Comparison of ENCODE assay signal across 10 cellular contexts in genomic region chr6:141265748-141266647, GRCh38.
DNase-seq lines count a peak whose midpoint lies in the region; ATAC-seq and TF ChIP-seq lines count a peak whose summit lies in the region.
"Had no signal": no experiment of that assay in that cellular context is flagged by ENCODE, and none has a peak within 500 bp of the region (broad histone marks: within the 10 kb centered on the region; RNA-seq: fewer than 3 reads in every experiment).

No MANE protein-coding gene starts in this region.

- BruUV-seq in HCT116 (replicated peaks; lab: Mats Ljungman, UMichigan): no TSS peak

- no peaks in the 10 kb centered on the region for H3K9me2 ChIP-seq in HCT116 (ENCODE audit: insufficient read depth)

- H3K9me3 ChIP-seq in HCT116 (ENCODE audit: control insufficient read depth in 1 of 2, insufficient read depth in 1 of 2, low read depth in 1 of 2, low read length in 2 of 2): no peaks in the 10 kb centered on the region
- no peaks in the 10 kb centered on the region for H3K9me3 ChIP-seq in SJSA1 (replicated peaks)
- H3K9me3 ChIP-seq in fibroblast of lung (ENCODE audit: control insufficient read depth, insufficient read depth, low read depth, low read length): no peaks in the 10 kb centered on the region
- H3K9me3 ChIP-seq in skeletal muscle tissue (ENCODE audit: control insufficient read depth in 3 of 3, low read length in 3 of 3): no peaks in the 10 kb centered on the region

- no peaks in the 10 kb centered on the region for H3K79me2 ChIP-seq in HCT116 (ENCODE audit: insufficient read depth, low read length)
- no peaks in the 10 kb centered on the region for H3K79me2 ChIP-seq in fibroblast of lung (ENCODE audit: control insufficient read depth, insufficient read depth, low read length)

- no peak for TF ChIP-seq CTCF in HCT116 (IDR thresholded peaks at IDR 0.05 in 2 of 3, conservative IDR thresholded peaks at IDR 0.05 in 1 of 3; ENCODE audit: borderline replicate concordance in 1 of 3, insufficient read depth in 1 of 3, low read depth in 2 of 3, low read length in 2 of 3)
- no peak for TF ChIP-seq CTCF in fibroblast of lung (conservative IDR thresholded peaks at IDR 0.05 in 1 of 2, IDR thresholded peaks at IDR 0.05 in 1 of 2; ENCODE audit: low read depth in 1 of 2, low read length in 2 of 2)

- H3K4me3 ChIP-seq in HCT116 (replicated peaks in 1 of 2; ENCODE audit: low read depth in 1 of 2, low read length in 2 of 2) (no peak overlapping the region), SJSA1 (peak overlapping the region; percentile 31), fibroblast of lung (replicated peaks in 1 of 4; ENCODE audit: control extremely low read depth in 1 of 4, insufficient read depth in 1 of 4, low read depth in 3 of 4, low read length in 4 of 4) (peak overlapping the region in 3 of 4 experiments; percentile 26 to 58 (median 45)), skeletal muscle tissue (ENCODE audit: low read length in 3 of 3) (peak overlapping the region; percentile 24 to 61 (median 38))

- H3K27me3 ChIP-seq in HCT116 (ENCODE audit: insufficient read depth, low read length): no peaks in the 10 kb centered on the region
- H3K27me3 ChIP-seq in SJSA1 (replicated peaks): no peaks in the 10 kb centered on the region
- no peaks in the 10 kb centered on the region for H3K27me3 ChIP-seq in fibroblast of lung (ENCODE audit: control insufficient read depth, insufficient read depth, low read length)
- H3K27me3 ChIP-seq in skeletal muscle tissue (ENCODE audit: control insufficient read depth in 3 of 3, insufficient read depth in 3 of 3, low read length in 3 of 3): no peaks in the 10 kb centered on the region

- peak overlapping the region; percentile 32 for H2AFZ ChIP-seq in HCT116 (ENCODE audit: low read depth, low read length, poor library complexity, severe bottlenecking)
- H2AFZ ChIP-seq in fibroblast of lung (ENCODE audit: low read length): peak overlapping the region; percentile 65

- DNase-seq in HCT116 (ENCODE audit: low read depth, low spot score): no peak
- DNase-seq in SJSA1 (ENCODE audit: low read depth in 1 of 2, low spot score in 2 of 2): peak in 1 of 2 experiments; percentile 38
- DNase-seq in fibroblast of lung (ENCODE audit: low read depth in 2 of 2): peak; percentile 14 to 23
- no peak for DNase-seq in NK-92 treated with Interleukin-12 subunit alpha and Interleukin-12 subunit beta, amount 100 ng/mL, for 24 hours (lab: John Stamatoyannopoulos, UW)
- no peak for DNase-seq in erythroblast (lab: John Stamatoyannopoulos, UW)
- no peak for DNase-seq in activated T-cell treated with anti-CD3 and anti-CD28 coated beads, Interleukin-2, amount 50 U/mL, for 1 hour
- DNase-seq: midbrain, NCI-H1417 treated with DMSO at 0.1 percent for 48 hours had no signal

- TF ChIP-seq POLR2A in HCT116 (IDR thresholded peaks at IDR 0.05; ENCODE audit: borderline replicate concordance, extremely low read depth, insufficient read depth, insufficient read length) (no peak), erythroblast (IDR thresholded peaks at IDR 0.05; ENCODE audit: low read length) (no peak)

- H3K27ac ChIP-seq in HCT116 (ENCODE audit: low read depth, low read length) (no peak overlapping the region), SJSA1 (peak overlapping the region; percentile 69), fibroblast of lung (ENCODE audit: insufficient read depth, low read length) (no peak overlapping the region), skeletal muscle tissue (ENCODE audit: low read depth, low read length) (no peak overlapping the region)

- CTCF ChIA-PET in HCT116 (lab: Charles Lee): no interaction called here

- H3K4me1 ChIP-seq in HCT116 (ENCODE audit: control insufficient read depth in 1 of 2, insufficient read depth in 2 of 2, low read length in 2 of 2) (no peaks in the 10 kb centered on the region), SJSA1 (replicated peaks) (peaks cover 6% of the 10 kb centered on the region), fibroblast of lung (ENCODE audit: control insufficient read depth, extremely low read depth, insufficient read depth, low read length) (no peaks in the 10 kb centered on the region), skeletal muscle tissue (ENCODE audit: control insufficient read depth in 3 of 3, insufficient read depth in 3 of 3, low read length in 3 of 3) (peaks cover 0 to 2% (median 0%) of the 10 kb centered on the region in 3 donors)

- RAD21 ChIA-PET in HCT116 (lab: Charles Lee; ENCODE audit: low non-redundant PET in 1 of 2, low total read pairs in 2 of 2, uncharacterized antibody in 2 of 2, unreplicated experiment in 2 of 2): no interaction called here

- no peak for TF ChIP-seq RAD21 in HCT116 (IDR thresholded peaks at IDR 0.05; ENCODE audit: low read depth)

- no peaks in the 10 kb centered on the region for H4K20me1 ChIP-seq in HCT116 (ENCODE audit: insufficient read depth)
- H4K20me1 ChIP-seq in fibroblast of lung (ENCODE audit: control insufficient read depth, extremely low read depth, insufficient read depth, low read length): no peaks in the 10 kb centered on the region

- ATAC-seq in HCT116 (no peak), GM21723 (IDR thresholded peaks at IDR 0.05; ENCODE audit: unreplicated experiment) (no peak)

- H3K4me2 ChIP-seq in HCT116 (ENCODE audit: low read length) (no peak overlapping the region), fibroblast of lung (ENCODE audit: extremely low read depth, insufficient read depth, low read length) (peak overlapping the region; percentile 67)

- H3K36me3 ChIP-seq in HCT116 (ENCODE audit: control insufficient read depth in 1 of 2, insufficient read depth in 2 of 2, low read length in 2 of 2) (no peaks in the 10 kb centered on the region), SJSA1 (no peaks in the 10 kb centered on the region), fibroblast of lung (ENCODE audit: control insufficient read depth, insufficient read depth, low read length) (no peaks in the 10 kb centered on the region), skeletal muscle tissue (ENCODE audit: control insufficient read depth in 3 of 3, insufficient read depth in 3 of 3, low read length in 3 of 3) (no peaks in the 10 kb centered on the region)

- POLR2A ChIA-PET in HCT116 (lab: Charles Lee): no interaction called here

- H3K9ac ChIP-seq in HCT116 (ENCODE audit: low read length): no peak overlapping the region
- no peak overlapping the region for H3K9ac ChIP-seq in fibroblast of lung (ENCODE audit: insufficient read depth, low read length)
- no peak overlapping the region for H3K9ac ChIP-seq in skeletal muscle tissue (ENCODE audit: low read depth in 1 of 3, low read length in 3 of 3)

- intact Hi-C loops in HCT116 (cut with micrococcal nuclease): no loop called here

TF ChIP-seq in HCT116, 20 proteins besides CTCF, POLR2A, EP300 and RAD21:
- TF ChIP-seq FOSL1 (IDR thresholded peaks at IDR 0.05; ENCODE audit: low read depth): no peak
- no peak for TF ChIP-seq JUND (IDR thresholded peaks at IDR 0.05)
- TF ChIP-seq EZH2 (IDR thresholded peaks at IDR 0.05): no peak
- no peak for TF ChIP-seq REST (IDR thresholded peaks at IDR 0.05; ENCODE audit: low read depth)
- no peak for TF ChIP-seq TCF7L2 (IDR thresholded peaks at IDR 0.05; ENCODE audit: borderline replicate concordance, extremely low read depth, insufficient read depth, insufficient read length)
- no peak for TF ChIP-seq CBX3 (IDR thresholded peaks at IDR 0.05; ENCODE audit: low read depth)
- no peak for TF ChIP-seq ATF3 (IDR thresholded peaks at IDR 0.05)
- TF ChIP-seq SP1 (IDR thresholded peaks at IDR 0.05; ENCODE audit: low read depth): no peak

Comparison
In these comparisons a context has a peak if more than half of its experiments do, and no peak if none do; other contexts are left out.
1. DNase-seq: peak in fibroblast of lung (2 of 2); none in HCT116 (single experiment), NK-92 treated with Interleukin-12 subunit alpha and Interleukin-12 subunit beta, amount 100 ng/mL, for 24 hours (single experiment), erythroblast (0 of 2) and activated T-cell treated with anti-CD3 and anti-CD28 coated beads, Interleukin-2, amount 50 U/mL, for 1 hour (single experiment).
2. H3K4me3 ChIP-seq: peak in SJSA1 (single experiment), fibroblast of lung (3 of 4) and skeletal muscle tissue (3 of 3); none in HCT116 (0 of 2).